In genomic region chr9:132575005-132575609, GRCh38 we compare ENCODE assay signal across 8 cellular contexts. TPM values are rescaled to one million over a fixed set of nuclear protein-coding genes. Genes with fewer than 3 reads are reported as not detected.
DNase-seq lines count a peak whose midpoint lies in the region; ATAC-seq and TF ChIP-seq lines count a peak whose summit lies in the region.

No MANE protein-coding gene starts in this region.

- intact Hi-C loops in body of pancreas (cut with DNase I): no loop called here

- H3K4me1 ChIP-seq in SJSA1 (replicated peaks) (no peaks in the 10 kb centered on the region), body of pancreas (no peaks in the 10 kb centered on the region)

- TF ChIP-seq CTCF in body of pancreas (IDR thresholded peaks at IDR 0.05): peak; percentile 51 to 76 (median 63)

- peaks cover 62% of the 10 kb centered on the region for H3K27me3 ChIP-seq in SJSA1 (replicated peaks)
- H3K27me3 ChIP-seq in body of pancreas: peaks cover 3 to 19% of the 10 kb centered on the region in 2 donors

- H3K4me3 ChIP-seq in SJSA1: no peak overlapping the region
- H3K4me3 ChIP-seq in body of pancreas: no peak overlapping the region

- no peak for TF ChIP-seq POLR2A in body of pancreas (IDR thresholded peaks at IDR 0.05)

- WGBS in body of pancreas, 2 donors: 11 to 13% methylated on average over 14 to 16 of the region's 16 CpGs

- ATAC-seq in body of pancreas (peak; percentile 76), GM18873 (IDR thresholded peaks at IDR 0.05; ENCODE audit: low FRiP score, unreplicated experiment) (no peak)

- H3K9me3 ChIP-seq in SJSA1 (replicated peaks) (no peaks in the 10 kb centered on the region), body of pancreas (no peaks in the 10 kb centered on the region)

- H3K36me3 ChIP-seq in SJSA1 (no peaks in the 10 kb centered on the region), body of pancreas (replicated peaks in 1 of 2; ENCODE audit: insufficient read depth in 1 of 2, low read depth in 2 of 2) (no peaks in the 10 kb centered on the region)

- DNase-seq in NCI-H1417 (lab: John Stamatoyannopoulos, UW) (peak; percentile 6 to 90 (median 80)), NCI-H1417 treated with DMSO at 0.1 percent for 48 hours (lab: John Stamatoyannopoulos, UW) (no peak), M059J (ENCODE audit: low read depth) (peak; percentile 63), SJSA1 (ENCODE audit: low read depth in 1 of 2, low spot score in 2 of 2) (peak; percentile 45 to 81), body of pancreas (peak; percentile 62 to 73 (median 65)), iris pigment epithelial cell (ENCODE audit: low read depth) (peak; percentile 64)
- DNase-seq in stimulated activated CD4-positive, alpha-beta T cell treated with anti-CD3 and anti-CD28 coated beads, Interleukin-2, amount 100 ng/mL, for 24 hours: peak; percentile 42 to 67

- H3K27ac ChIP-seq in SJSA1: no peak overlapping the region
- H3K27ac ChIP-seq in body of pancreas: no peak overlapping the region

RNA-seq across cellular contexts. Expression of gene BARHL1, which starts 7.3 kb away (rescaled TPM):
- total RNA-seq in M059J (2014; rRNA removed; shearing (Covaris generic)): not detected in 2 replicates
- total RNA-seq in SJSA1 (2014; rRNA removed; shearing (Covaris generic)): not detected in 2 replicates
- total RNA-seq in body of pancreas: not detected
